8 cellular contexts compared by ENCODE assay signal in genomic region chr16:11797166-11797956, GRCh38. TPM values are rescaled to one million over a fixed set of nuclear protein-coding genes. Genes with fewer than 3 reads are reported as not detected.
DNase-seq lines count a peak whose midpoint lies in the region; TF ChIP-seq lines count a peak whose summit lies in the region.

TSS of gene ZC3H7A (minus strand) at chr16:11797258. CDS start at chr16:11782354, 14,904 bp downstream.

- peaks cover 79% of the 10 kb centered on the region for H3K4me1 Mint-ChIP-seq in activated naive CD4-positive, alpha-beta T cell treated with anti-CD3 and anti-CD28 coated beads, Interleukin-2, amount 10 ng/mL, durations not matched to agents 7 days and 5 days

- H3K27me3 Mint-ChIP-seq in activated naive CD4-positive, alpha-beta T cell treated with anti-CD3 and anti-CD28 coated beads, Interleukin-2, amount 10 ng/mL, durations not matched to agents 7 days and 5 days, result no peaks in the 10 kb centered on the region

- TF ChIP-seq EP300 in suprapubic skin (IDR thresholded peaks at IDR 0.05), result no peak

- H3K4me3 Mint-ChIP-seq in activated naive CD4-positive, alpha-beta T cell treated with anti-CD3 and anti-CD28 coated beads, Interleukin-2, amount 10 ng/mL, durations not matched to agents 7 days and 5 days, result peak within 1 kb of the TSS; percentile 87

- H3K9me3 ChIP-seq in suprapubic skin, result no peaks in the 10 kb centered on the region

- DNase-seq in GM06990 (ENCODE audit: extremely low read depth, insufficient read length) (peak; percentile 99), HFF-Myc (ENCODE audit: extremely low read depth, low read depth) (peak; percentile 78), NAMALWA (ENCODE audit: low spot score) (peak; percentile 96), SK-N-DZ (ENCODE audit: low spot score) (peak; percentile 96), germinal center (ENCODE audit: low spot score) (peak; percentile 97), nucleus accumbens (lab: John Stamatoyannopoulos, UW) (peak; percentile 33 to 96 (median 92)), suprapubic skin (ENCODE audit: low spot score in 2 of 2) (peak; percentile 97 to 99)
- DNase-seq in activated naive CD4-positive, alpha-beta T cell treated with anti-CD3 and anti-CD28 coated beads, Interleukin-2, amount 10 ng/mL, durations not matched to agents 7 days and 5 days, result peak; percentile 95

- H3K36me3 ChIP-seq in GM06990 (ENCODE audit: control insufficient read depth, insufficient read depth, low read length) (peaks cover 4% of the 10 kb centered on the region), suprapubic skin (no peaks in the 10 kb centered on the region)

- H3K4me1 ChIP-seq in suprapubic skin, result peaks cover 65% of the 10 kb centered on the region

- H3K27ac ChIP-seq in suprapubic skin, result peak within 1 kb of the TSS; percentile 96

- H3K4me3 ChIP-seq in GM06990 (replicated peaks; ENCODE audit: low read depth, low read length) (peak within 1 kb of the TSS; percentile 90), HFF-Myc (replicated peaks; ENCODE audit: low read depth, low read length) (peak within 1 kb of the TSS; percentile 94), suprapubic skin (peak within 1 kb of the TSS; percentile 71)

- no peaks in the 10 kb centered on the region for H3K9me3 Mint-ChIP-seq in activated naive CD4-positive, alpha-beta T cell treated with anti-CD3 and anti-CD28 coated beads, Interleukin-2, amount 10 ng/mL, durations not matched to agents 7 days and 5 days

- TF ChIP-seq CTCF in GM06990 (IDR thresholded peaks at IDR 0.05; ENCODE audit: insufficient read depth, low read length, poor library complexity, severe bottlenecking), result peak; percentile 6
- TF ChIP-seq CTCF in HFF-Myc (IDR thresholded peaks at IDR 0.05; ENCODE audit: low read depth, low read length, missing control alignments), result peak; percentile 33
- peak; percentile 84 to 95 for TF ChIP-seq CTCF in suprapubic skin (IDR thresholded peaks at IDR 0.05)

- 0% methylated on average over 12 of the region's 80 CpGs for WGBS in suprapubic skin

- peak in 1 of 2 donors; percentile 89 for TF ChIP-seq POLR2A in suprapubic skin (IDR thresholded peaks at IDR 0.05)

- peak within 1 kb of the TSS; percentile 97 for H3K27ac Mint-ChIP-seq in activated naive CD4-positive, alpha-beta T cell treated with anti-CD3 and anti-CD28 coated beads, Interleukin-2, amount 10 ng/mL, durations not matched to agents 7 days and 5 days

- CTCF ChIA-PET in activated naive CD4-positive, alpha-beta T cell treated with anti-CD3 and anti-CD28 coated beads, Interleukin-2, amount 10 ng/mL, durations not matched to agents 7 days and 5 days (lab: Charles Lee), result interaction anchor here (0.8 to 2.6 kb wide), 11 partner anchors 9 to 813 kb away, joined by 3 to 17 read pairs (median 3); no protein-coding TSS in a partner anchor

- peaks cover 33% of the 10 kb centered on the region for H3K36me3 Mint-ChIP-seq in activated naive CD4-positive, alpha-beta T cell treated with anti-CD3 and anti-CD28 coated beads, Interleukin-2, amount 10 ng/mL, durations not matched to agents 7 days and 5 days

- H3K27me3 ChIP-seq in GM06990 (replicated peaks; ENCODE audit: control insufficient read depth, insufficient read depth, low read length) (no peaks in the 10 kb centered on the region), suprapubic skin (no peaks in the 10 kb centered on the region)

RNA-seq across cellular contexts. Expression of gene ZC3H7A, which starts in this region (rescaled TPM):
- polyA plus RNA-seq in SK-N-DZ (2014; cell fraction: cytosol; rRNA removed), result 46.3 and 47.8 TPM in 2 replicates
- polyA plus RNA-seq in SK-N-DZ (2014; cell fraction: nucleus; rRNA removed), result 112 and 113 TPM in 2 replicates
- total RNA-seq in suprapubic skin, result 10 to 100 TPM; 32.7 to 65.8 (median 41.9) TPM

Comparison
In these comparisons a context has a peak if more than half of its experiments do, and no peak if none do; other contexts are left out.
1. Peak in every context shown above with its lines: DNase-seq, H3K4me3 ChIP-seq and H3K27ac ChIP-seq.
2. CTCF ChIP-seq: peak in every context shown above with its lines; median percentile 90 in suprapubic skin; 33 in HFF-Myc; 6 in GM06990.